In genomic region chr10:30059209-30060107, GRCh38 we compare ENCODE assay signal across 8 cellular contexts. TPM values are rescaled to one million over a fixed set of nuclear protein-coding genes. Genes with fewer than 3 reads are reported as not detected.
DNase-seq lines count a peak whose midpoint lies in the region; ATAC-seq and TF ChIP-seq lines count a peak whose summit lies in the region.

Gene JCAD (minus strand): TSS chr10:30059586. CDS start chr10:30047812, 11,774 bp downstream.

- no peaks in the 10 kb centered on the region for H3K36me3 Mint-ChIP-seq in activated T-cell treated with anti-CD3 and anti-CD28 coated beads, Interleukin-2, amount 50 U/mL, for 24 hours (ENCODE audit: low read depth)

- H3K27me3 ChIP-seq in esophagus muscularis mucosa, result no peaks in the 10 kb centered on the region
- peaks cover 10% of the 10 kb centered on the region in 2 donors for H3K27me3 ChIP-seq in mucosa of rectum (ENCODE audit: control insufficient read depth in 2 of 2, insufficient read depth in 2 of 2, low read length in 2 of 2)

- H3K27ac ChIP-seq in esophagus muscularis mucosa (replicated peaks in 1 of 4) (peak within 1 kb of the TSS; percentile 86 to 90 (median 88)), mucosa of rectum (ENCODE audit: low read depth in 2 of 2, low read length in 2 of 2) (peak within 1 kb of the TSS; percentile 37 to 52)

- H3K36me3 ChIP-seq in esophagus muscularis mucosa (no peaks in the 10 kb centered on the region), mucosa of rectum (ENCODE audit: control insufficient read depth in 2 of 2, insufficient read depth in 2 of 2, low read length in 2 of 2) (no peaks in the 10 kb centered on the region)

- TF ChIP-seq POLR2A in esophagus muscularis mucosa (IDR thresholded peaks at IDR 0.05; ENCODE audit: low read depth), result peak; percentile 42

- no peak for TF ChIP-seq EP300 in esophagus muscularis mucosa (IDR thresholded peaks at IDR 0.05)

- ATAC-seq in GM21423 (IDR thresholded peaks at IDR 0.05; ENCODE audit: unreplicated experiment) (peak; percentile 70), HG03108 (IDR thresholded peaks at IDR 0.05; ENCODE audit: unreplicated experiment) (no peak)

- H3K27me3 Mint-ChIP-seq in activated T-cell treated with anti-CD3 and anti-CD28 coated beads, Interleukin-2, amount 50 U/mL, for 24 hours, result peaks cover 86% of the 10 kb centered on the region

- H3K4me1 Mint-ChIP-seq in activated T-cell treated with anti-CD3 and anti-CD28 coated beads, Interleukin-2, amount 50 U/mL, for 24 hours (ENCODE audit: low read depth), result peaks cover 9% of the 10 kb centered on the region

- 12% methylated on average over 19 of the region's 66 CpGs for WGBS in esophagus muscularis mucosa

- DNase-seq in AG09309 (ENCODE audit: low read depth) (no peak), NCI-H748 treated with DMSO at 0.1 percent for 48 hours (lab: John Stamatoyannopoulos, UW) (peak; percentile 16), esophagus muscularis mucosa (ENCODE audit: extremely low spot score) (no peak)
- peak; percentile 74 for DNase-seq in activated T-cell treated with anti-CD3 and anti-CD28 coated beads, Interleukin-2, amount 50 U/mL, for 24 hours
- peak; percentile 16 to 33 for DNase-seq in stimulated activated CD8-positive, alpha-beta memory T cell treated with anti-CD3 and anti-CD28 coated beads, Interleukin-7, amount 100 ng/mL, for 48 hours (ENCODE audit: extremely low read depth in 1 of 2, low read depth in 1 of 2)

- H3K4me1 ChIP-seq in esophagus muscularis mucosa (peaks cover 6 to 56% (median 52%) of the 10 kb centered on the region in 4 donors), mucosa of rectum (ENCODE audit: control insufficient read depth in 2 of 2, insufficient read depth in 2 of 2, low read length in 2 of 2) (no peaks in the 10 kb centered on the region)

- no peaks in the 10 kb centered on the region for H3K9me3 ChIP-seq in esophagus muscularis mucosa
- no peaks in the 10 kb centered on the region for H3K9me3 ChIP-seq in mucosa of rectum (ENCODE audit: control insufficient read depth in 2 of 2, low read length in 2 of 2)

- no peak for TF ChIP-seq CTCF in AG09309 (IDR thresholded peaks at IDR 0.05; ENCODE audit: control insufficient read depth, insufficient read depth, low read depth, low read length, missing control alignments)
- peak in 1 of 3 experiments; percentile 16 for TF ChIP-seq CTCF in esophagus muscularis mucosa (IDR thresholded peaks at IDR 0.05)

- H3K27ac Mint-ChIP-seq in activated T-cell treated with anti-CD3 and anti-CD28 coated beads, Interleukin-2, amount 50 U/mL, for 24 hours, result no peak within 1 kb of the TSS

- intact Hi-C loops in esophagus muscularis mucosa (cut with DNase I), result loop anchor here (10.0 kb wide), 1 partner anchor 125 kb away; no protein-coding TSS in a partner anchor

- peak within 1 kb of the TSS in 1 of 2 donors; percentile 57 for H3K9ac ChIP-seq in mucosa of rectum (ENCODE audit: low read depth in 1 of 2, low read length in 2 of 2)

- H3K9me3 Mint-ChIP-seq in activated T-cell treated with anti-CD3 and anti-CD28 coated beads, Interleukin-2, amount 50 U/mL, for 24 hours, result no peaks in the 10 kb centered on the region

- H3K4me3 Mint-ChIP-seq in activated T-cell treated with anti-CD3 and anti-CD28 coated beads, Interleukin-2, amount 50 U/mL, for 24 hours, result peak within 1 kb of the TSS; percentile 57

- H3K4me3 ChIP-seq in AG09309 (ENCODE audit: control insufficient read depth, low read depth, low read length), result peak within 1 kb of the TSS; percentile 81
- H3K4me3 ChIP-seq in esophagus muscularis mucosa, result peak within 1 kb of the TSS; percentile 75 to 94 (median 92)
- peak within 1 kb of the TSS; percentile 52 for H3K4me3 ChIP-seq in mucosa of rectum (ENCODE audit: low read length in 2 of 2)

RNA-seq across cellular contexts. Expression of gene JCAD, which starts in this region (rescaled TPM):
- total RNA-seq in esophagus muscularis mucosa, result 10 to 100 TPM; 33.6 to 65.2 (median 53.3) TPM

Comparison
In these comparisons a context has a peak if more than half of its experiments do, and no peak if none do; other contexts are left out.
1. DNase-seq: peak in NCI-H748 treated with DMSO at 0.1 percent for 48 hours (single experiment), activated T-cell treated with anti-CD3 and anti-CD28 coated beads, Interleukin-2, amount 50 U/mL, for 24 hours (single experiment) and stimulated activated CD8-positive, alpha-beta memory T cell treated with anti-CD3 and anti-CD28 coated beads, Interleukin-7, amount 100 ng/mL, for 48 hours (2 of 2); none in AG09309 (single experiment) and esophagus muscularis mucosa (single experiment).
2. Peak in every context shown above with its lines, with median percentiles within 50 percentile points of each other: H3K4me3 ChIP-seq.